Comparison of ENCODE assay signal across 8 cellular contexts in the genomic region with DNA sequence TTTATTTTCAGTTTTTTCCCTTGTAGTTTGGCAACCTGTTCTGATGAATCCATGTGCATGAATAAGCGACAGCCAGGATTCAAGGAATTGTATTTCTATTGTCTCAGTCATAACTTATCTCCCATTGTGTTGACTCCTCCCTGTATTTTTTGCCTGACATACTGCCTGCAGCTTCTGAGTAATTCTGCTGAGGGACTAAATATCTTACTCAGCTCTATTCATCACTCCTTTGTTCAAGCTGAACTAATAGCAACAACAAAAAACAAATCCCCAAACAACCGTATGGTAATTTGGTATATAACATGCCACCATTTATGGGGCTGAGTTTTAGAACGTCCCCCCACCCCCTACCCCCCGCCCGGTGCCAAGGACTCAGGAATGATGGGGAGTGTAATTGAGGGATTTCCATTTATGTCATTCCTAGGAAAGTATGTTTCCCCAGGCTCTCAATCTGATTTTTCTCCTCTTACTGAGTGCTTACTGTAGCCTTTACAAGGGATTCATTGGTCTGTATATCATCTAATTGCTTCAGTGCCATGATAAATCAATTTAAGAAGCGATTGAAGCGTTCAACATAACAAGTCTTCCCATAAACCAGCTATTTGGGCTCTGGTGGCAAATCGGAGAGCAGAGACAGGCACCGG. TPM values are rescaled to one million over a fixed set of nuclear protein-coding genes. Genes with fewer than 3 reads are reported as not detected.
A peak's percentile ranks its signal among the peaks of the same experiment; 100 is the strongest.
DNase-seq lines count a peak whose midpoint lies in the region; ATAC-seq and TF ChIP-seq lines count a peak whose summit lies in the region.

No MANE protein-coding gene starts in this region.

- ATAC-seq in GM21737 (IDR thresholded peaks at IDR 0.05; ENCODE audit: unreplicated experiment) (no peak), HG03280 (IDR thresholded peaks at IDR 0.05; ENCODE audit: unreplicated experiment) (no peak)

- TF ChIP-seq CTCF in WERI-Rb-1 (IDR thresholded peaks at IDR 0.05; ENCODE audit: low read depth, low read length) (no peak), left ventricle myocardium inferior (IDR thresholded peaks at IDR 0.05; ENCODE audit: borderline replicate concordance) (no peak), spleen (IDR thresholded peaks at IDR 0.05 in 8 of 11, conservative IDR thresholded peaks at IDR 0.05 in 3 of 11) (no peak)

- WGBS in spleen, 5 donors = 41 to 51% (median 44%) methylated on average over 9 of the region's 9 CpGs

- H3K9me3 Mint-ChIP-seq in activated CD4-positive, alpha-beta T cell treated with anti-CD3 and anti-CD28 coated beads, Interleukin-2, amount 10 ng/mL, durations not matched to agents 24 days and 14 days = no peaks in the 10 kb centered on the region

- intact Hi-C loops in activated CD4-positive, alpha-beta T cell treated with anti-CD3 and anti-CD28 coated beads, Interleukin-2, amount 10 ng/mL, durations not matched to agents 24 days and 14 days (cut with micrococcal nuclease) = loop anchor here (1.0 to 2.0 kb wide), 4 partner anchors 15 to 332 kb away; no protein-coding TSS in a partner anchor
- intact Hi-C loops in left ventricle myocardium inferior (cut with micrococcal nuclease) (loop anchor here (5.0 to 10.0 kb wide), 2 partner anchors 127 to 424 kb away; a partner anchor contains a TSS), spleen (cut with DNase I; ENCODE audit: low total_unique reads) (loop anchor here (10.0 kb wide), 1 partner anchor 427 kb away; a partner anchor contains a TSS)

- TF ChIP-seq POLR2A in spleen (IDR thresholded peaks at IDR 0.05) = no peak

- peak overlapping the region; percentile 53 for H3K4me3 ChIP-seq in WERI-Rb-1 (ENCODE audit: low read depth, low read length)
- peak overlapping the region; percentile 71 for H3K4me3 ChIP-seq in left ventricle myocardium inferior
- H3K4me3 ChIP-seq in spleen = peak overlapping the region; percentile 17 to 66 (median 36)

- peak overlapping the region; percentile 28 for H3K27ac ChIP-seq in WERI-Rb-1
- H3K27ac ChIP-seq in left ventricle myocardium inferior (replicated peaks) = peak overlapping the region; percentile 74
- H3K27ac ChIP-seq in spleen = peak overlapping the region; percentile 37 to 80 (median 73)

- H3K27ac Mint-ChIP-seq in activated CD4-positive, alpha-beta T cell treated with anti-CD3 and anti-CD28 coated beads, Interleukin-2, amount 10 ng/mL, durations not matched to agents 24 days and 14 days = peak overlapping the region; percentile 70

- H3K9me3 ChIP-seq in WERI-Rb-1 (ENCODE audit: severe bottlenecking) (no peaks in the 10 kb centered on the region), left ventricle myocardium inferior (replicated peaks) (no peaks in the 10 kb centered on the region), spleen (no peaks in the 10 kb centered on the region)

- H3K4me1 Mint-ChIP-seq in activated CD4-positive, alpha-beta T cell treated with anti-CD3 and anti-CD28 coated beads, Interleukin-2, amount 10 ng/mL, durations not matched to agents 24 days and 14 days = peaks cover 32% of the 10 kb centered on the region

- no peaks in the 10 kb centered on the region for H3K36me3 ChIP-seq in WERI-Rb-1
- H3K36me3 ChIP-seq in left ventricle myocardium inferior = no peaks in the 10 kb centered on the region
- H3K36me3 ChIP-seq in spleen = no peaks in the 10 kb centered on the region

- H3K4me3 Mint-ChIP-seq in activated CD4-positive, alpha-beta T cell treated with anti-CD3 and anti-CD28 coated beads, Interleukin-2, amount 10 ng/mL, durations not matched to agents 24 days and 14 days = peak overlapping the region; percentile 85

- no peak for DNase-seq in activated CD4-positive, alpha-beta T cell treated with anti-CD3 and anti-CD28 coated beads, Interleukin-2, amount 10 ng/mL, durations not matched to agents 24 days and 14 days
- DNase-seq in activated CD4-positive, alpha-beta T cell treated with anti-CD3 and anti-CD28 coated beads, Interleukin-2, amount 50 U/mL, for 48 hours = no peak
- DNase-seq in WERI-Rb-1 (no peak), left ventricle myocardium inferior (no peak), spleen (no peak), HuH-7 (ENCODE audit: low spot score) (no peak)

- H3K27me3 ChIP-seq in WERI-Rb-1 (ENCODE audit: insufficient read depth, low read depth, severe bottlenecking) (no peaks in the 10 kb centered on the region), left ventricle myocardium inferior (ENCODE audit: low read depth) (peaks cover 21% of the 10 kb centered on the region), spleen (replicated peaks in 1 of 7) (no peaks in the 10 kb centered on the region)

- H3K4me1 ChIP-seq in left ventricle myocardium inferior (peaks cover 9% of the 10 kb centered on the region), spleen (peaks cover 0 to 59% (median 20%) of the 10 kb centered on the region in 6 donors)

- no peaks in the 10 kb centered on the region for H3K36me3 Mint-ChIP-seq in activated CD4-positive, alpha-beta T cell treated with anti-CD3 and anti-CD28 coated beads, Interleukin-2, amount 10 ng/mL, durations not matched to agents 24 days and 14 days (ENCODE audit: low read depth)

- H3K27me3 Mint-ChIP-seq in activated CD4-positive, alpha-beta T cell treated with anti-CD3 and anti-CD28 coated beads, Interleukin-2, amount 10 ng/mL, durations not matched to agents 24 days and 14 days = peaks cover 10% of the 10 kb centered on the region

RNA-seq across cellular contexts. Expression of a gene that starts 40.9 kb away (rescaled TPM):
- total RNA-seq in activated CD4-positive, alpha-beta T cell treated with anti-CD3 and anti-CD28 coated beads, Interleukin-2, amount 10 ng/mL, durations not matched to agents 24 days and 14 days = 52.5 and 70.4 TPM in 2 replicates
- total RNA-seq in left ventricle myocardium inferior (236 TPM), spleen (100 to 1,000 TPM; 134 to 190 (median 159) TPM)
- 100 to 1,000 TPM; 135 to 193 (median 149) TPM for polyA plus RNA-seq in spleen

RNA-seq across cellular contexts. Expression of a gene that starts 55.6 kb away (rescaled TPM):
- total RNA-seq in activated CD4-positive, alpha-beta T cell treated with anti-CD3 and anti-CD28 coated beads, Interleukin-2, amount 10 ng/mL, durations not matched to agents 24 days and 14 days = 188 and 193 TPM in 2 replicates
- total RNA-seq in left ventricle myocardium inferior (3.2 TPM), spleen (100 to 1,000 TPM in 4 of 7 donors, 10 to 100 TPM in 3; 71.1 to 113 (median 102) TPM)
- polyA plus RNA-seq in spleen = 100 to 1,000 TPM in 2 of 3 donors, 10 to 100 TPM in 1; 91.9 to 123 (median 100) TPM

Comparison
In these comparisons a context has a peak if more than half of its experiments do, and no peak if none do; other contexts are left out.
1. RNA of a gene that starts 55.6 kb away (total RNA-seq): 188 to 193 TPM in activated CD4-positive, alpha-beta T cell treated with anti-CD3 and anti-CD28 coated beads, Interleukin-2, amount 10 ng/mL, durations not matched to agents 24 days and 14 days and 71.1 to 113 TPM in spleen; 3.2 TPM in left ventricle myocardium inferior (single experiment); every median in the first group is over 10 times any median in the second.
2. Peak in every context shown above with its lines, with median percentiles within 50 percentile points of each other: H3K27ac ChIP-seq and H3K4me3 ChIP-seq.